8 cellular contexts compared by ENCODE assay signal in the genomic region with DNA sequence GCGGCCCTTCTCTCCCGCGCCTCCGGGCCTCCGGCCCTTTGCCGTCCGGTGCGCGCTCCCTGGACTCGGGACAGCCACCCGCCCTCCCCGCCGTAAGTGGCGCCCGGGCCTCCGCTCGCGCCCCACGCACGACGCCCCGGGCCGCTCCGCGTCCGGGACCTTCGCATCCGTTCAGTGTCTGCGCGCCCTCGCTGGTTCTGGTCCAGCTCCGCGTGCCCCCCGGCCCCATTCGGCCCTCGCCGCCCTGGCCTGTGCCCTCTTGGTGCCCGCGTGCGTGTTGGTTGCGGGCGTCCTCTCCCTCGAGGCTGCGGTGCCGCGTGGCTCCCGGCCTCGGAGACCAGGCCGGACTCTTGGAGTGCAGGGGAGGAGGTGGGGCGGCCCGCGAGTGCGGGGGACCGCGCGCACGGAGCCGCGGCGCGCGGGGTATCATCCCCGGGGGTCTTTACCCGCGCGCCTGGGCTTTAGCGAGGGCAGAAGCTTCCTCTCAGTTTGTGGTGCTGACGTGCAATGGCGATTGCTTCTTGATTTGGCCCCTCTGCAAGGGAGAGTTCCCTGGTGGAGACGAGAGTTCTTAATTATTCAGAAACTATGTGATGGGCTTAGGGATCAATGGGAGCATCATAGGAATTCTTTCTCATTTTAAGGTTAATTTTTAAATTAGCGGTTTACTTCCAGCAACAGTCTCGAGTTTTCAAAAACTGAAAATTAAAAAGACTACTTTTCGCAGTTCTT. TPM values are rescaled to one million over a fixed set of nuclear protein-coding genes. Genes with fewer than 3 reads are reported as not detected.
A peak's percentile ranks its signal among the peaks of the same experiment; 100 is the strongest.
DNase-seq lines count a peak whose midpoint lies in the region; ATAC-seq, FAIRE-seq and TF ChIP-seq lines count a peak whose summit lies in the region.

No MANE protein-coding gene starts in this region.

- no peak for TF ChIP-seq EP300 in A549 (IDR thresholded peaks at IDR 0.05)

- no peaks in the 10 kb centered on the region for H3K36me3 Mint-ChIP-seq in T-helper 17 cell (ENCODE audit: low read depth)
- H3K36me3 Mint-ChIP-seq in progenitor cell of endocrine pancreas (ENCODE audit: insufficient read depth): peaks cover 3% of the 10 kb centered on the region

- H3K4me3 Mint-ChIP-seq in T-helper 17 cell (peak overlapping the region; percentile 53), progenitor cell of endocrine pancreas (ENCODE audit: low read depth) (no peak overlapping the region)

- H3K27me3 Mint-ChIP-seq in T-helper 17 cell (peaks cover 41% of the 10 kb centered on the region), progenitor cell of endocrine pancreas (peaks cover 8% of the 10 kb centered on the region)

- TF ChIP-seq RAD21 in A549 (conservative IDR thresholded peaks at IDR 0.05 in 1 of 2, IDR thresholded peaks at IDR 0.05 in 1 of 2): no peak

- WGBS in A549 (ENCODE audit: missing lambda C conversion rate): 54% methylated on average over 10 of the region's 73 CpGs

- FAIRE-seq in A549 (lab: Jason Lieb, UNC): no peak

- peak overlapping the region; percentile 88 for H3K4me2 ChIP-seq in A549

- H3K27ac Mint-ChIP-seq in T-helper 17 cell: no peak overlapping the region
- H3K27ac Mint-ChIP-seq in progenitor cell of endocrine pancreas: peak overlapping the region; percentile 94

- DNase-seq in A549 (ENCODE audit: low read depth in 1 of 2, low spot score in 1 of 2) (no peak), T-helper 17 cell (no peak), glomerular visceral epithelial cell (ENCODE audit: extremely low spot score) (peak; percentile 15), progenitor cell of endocrine pancreas (ENCODE audit: low spot score, unreplicated experiment) (peak; percentile 33), kidney tubule cell (ENCODE audit: low spot score) (no peak)
- no peak for DNase-seq in effector CD4-positive, alpha-beta T cell

- H3K4me1 Mint-ChIP-seq in T-helper 17 cell (peaks cover 6% of the 10 kb centered on the region), progenitor cell of endocrine pancreas (ENCODE audit: low read depth) (peaks cover 16% of the 10 kb centered on the region)

- H3K9me3 ChIP-seq in A549 (0 out of 3 replicates have a peak, but pooled peaks cover 3% of the 10 kb centered on the region), T-helper 17 cell (ENCODE audit: control insufficient read depth, low read length, poor library complexity, severe bottlenecking) (no peaks in the 10 kb centered on the region)

- H3K4me3 ChIP-seq in A549: peak overlapping the region; percentile 61

- no peak for TF ChIP-seq POLR2A in A549 (IDR thresholded peaks at IDR 0.05; ENCODE audit: low read length)

- no peak for TF ChIP-seq CTCF in A549 (IDR thresholded peaks at IDR 0.05)
- no peak for TF ChIP-seq CTCF in progenitor cell of endocrine pancreas (IDR thresholded peaks at IDR 0.05; ENCODE audit: unreplicated experiment)

- no peak; a peak in 1 of 6 replicates for ATAC-seq in A549
- peak; percentile 10 for ATAC-seq in GM19043 (IDR thresholded peaks at IDR 0.05; ENCODE audit: low read depth, unreplicated experiment)
- no peak for ATAC-seq in T-helper 17 cell
- no peak for ATAC-seq in HG03280 (IDR thresholded peaks at IDR 0.05; ENCODE audit: unreplicated experiment)

- peak overlapping the region in 1 of 2 experiments; percentile 73; a peak in 3 of 6 replicates for H3K27ac ChIP-seq in A549

- POLR2A ChIA-PET in A549 (lab: Yijun Ruan, JAX): no interaction called here

- CTCF ChIA-PET in A549 (lab: Yijun Ruan, JAX): no interaction called here

- no peaks in the 10 kb centered on the region for H3K9me3 Mint-ChIP-seq in progenitor cell of endocrine pancreas (ENCODE audit: low read depth)

- peaks cover 3% of the 10 kb centered on the region; the same call in 1 of the 3 replicates for H3K4me1 ChIP-seq in A549

TF ChIP-seq in A549, 52 proteins besides CTCF, POLR2A, EP300 and RAD21:
- TF ChIP-seq TP53 (CRISPR knock-in tag; IDR thresholded peaks at IDR 0.05): no peak
- no peak for TF ChIP-seq MAX (IDR thresholded peaks at IDR 0.05)
- TF ChIP-seq PHF8 (IDR thresholded peaks at IDR 0.05; ENCODE audit: borderline replicate concordance, low read depth): no peak
- no peak for TF ChIP-seq HOXA7 (CRISPR knock-in tag; IDR thresholded peaks at IDR 0.05)
- no peak for TF ChIP-seq ESRRA (IDR thresholded peaks at IDR 0.05; ENCODE audit: borderline replicate concordance, low read length)
- TF ChIP-seq RARB (CRISPR knock-in tag; IDR thresholded peaks at IDR 0.05): no peak
- TF ChIP-seq CBX8 (IDR thresholded peaks at IDR 0.05): no peak
- no peak for TF ChIP-seq ZNF302 (CRISPR knock-in tag; IDR thresholded peaks at IDR 0.05)
- no peak for TF ChIP-seq ZSCAN20 (CRISPR knock-in tag; IDR thresholded peaks at IDR 0.05)
- no peak for TF ChIP-seq HES2 (IDR thresholded peaks at IDR 0.05)
- TF ChIP-seq EHF (CRISPR knock-in tag; IDR thresholded peaks at IDR 0.05): no peak

RNA-seq across cellular contexts. Expression of gene WASF3, which starts 0.8 kb away (rescaled TPM):
- polyA plus RNA-seq in A549 (2011; rRNA removed): 0.45 and 0.56 TPM in 2 replicates
- 0.22 and 0.29 TPM in 2 replicates for polyA plus RNA-seq in A549 (2012; cell fraction: cytosol; rRNA removed)
- 0.17 and 0.28 TPM in 2 replicates for polyA plus RNA-seq in A549 (2012; cell fraction: nucleus; rRNA removed)
- polyA plus RNA-seq in A549 (2017; fragmentation: RNase III; extraction: RNeasy Plus Mini Kit Qiagen cat#74134 plus additional on column Dnase treatment): 0.09 to 0.12 TPM (median 0.10 TPM) in 3 replicates
- 0.29 and 0.50 TPM in 2 replicates for polyA minus RNA-seq in A549 (2011; rRNA and poly(A)+ RNA removed)
- 1 to 10 TPM in 1 of 2 donors, not detected in 1; 6.4 TPM for total RNA-seq in T-helper 17 cell
- 177 and 187 TPM in 2 replicates for total RNA-seq in progenitor cell of endocrine pancreas

Comparison
In these comparisons a context has a peak if more than half of its experiments do, and no peak if none do; other contexts are left out.
1. DNase-seq: peak in glomerular visceral epithelial cell (single experiment) and progenitor cell of endocrine pancreas (single experiment); none in A549 (0 of 2), T-helper 17 cell (0 of 3), effector CD4-positive, alpha-beta T cell (single experiment) and kidney tubule cell (single experiment).
2. RNA of gene WASF3, which starts 0.8 kb away (total RNA-seq): 177 to 187 TPM in progenitor cell of endocrine pancreas; 6.4 TPM in T-helper 17 cell; every median in the first group is over 10 times any median in the second.